In genomic region chr5:138103321-138103637, GRCh38 we compare ENCODE assay signal across 21 cellular contexts. TPM values are rescaled to one million over a fixed set of nuclear protein-coding genes. Genes with fewer than 3 reads are reported as not detected.
"Had no signal": no experiment of that assay in that cellular context is flagged by ENCODE, and none has a peak within 500 bp of the region (broad histone marks: within the 10 kb centered on the region; RNA-seq: fewer than 3 reads in every experiment).

No MANE protein-coding gene starts in this region.

- DNase-seq: activated CD4-positive, alpha-beta memory T cell treated with anti-CD3 and anti-CD28 coated beads for 36 hours; activated CD8-positive, alpha-beta memory T cell treated with anti-CD3 and anti-CD28 coated beads, Interleukin-2, amount 10 ng/mL, durations not matched to agents 7 days and 5 days; activated naive CD4-positive, alpha-beta T cell treated with anti-CD3 and anti-CD28 coated beads for 36 hours; activated naive CD8-positive, alpha-beta T cell treated with anti-CD3 and anti-CD28 coated beads, Interleukin-2, amount 50 U/mL, for 24 hours; activated T-cell treated with anti-CD3 and anti-CD28 coated beads, Interleukin-2, amount 50 U/mL, for 1 hour; aorta; cerebellar nuclear complex; effector memory CD4-positive, alpha-beta T cell; head of caudate nucleus; islet precursor cell; ovary; sigmoid colon; spleen had no signal

- H3K36me3 ChIP-seq: ovary, sigmoid colon, spleen, thoracic aorta had no signal

- ATAC-seq: activated naive CD8-positive, alpha-beta T cell treated with anti-CD3 and anti-CD28 coated beads, Interleukin-2, amount 50 U/mL, for 24 hours; left lobe of liver had no signal

- H3K4me1 ChIP-seq: sigmoid colon had no signal

- FAIRE-seq: frontal cortex had no signal

- H3K27me3 ChIP-seq: ovary, sigmoid colon had no signal

- H3K36me3 Mint-ChIP-seq: activated CD4-positive, alpha-beta memory T cell treated with anti-CD3 and anti-CD28 coated beads for 36 hours; activated CD8-positive, alpha-beta memory T cell treated with anti-CD3 and anti-CD28 coated beads, Interleukin-2, amount 10 ng/mL, durations not matched to agents 7 days and 5 days; naive B cell had no signal

- H3K4me3 Mint-ChIP-seq: activated CD4-positive, alpha-beta memory T cell treated with anti-CD3 and anti-CD28 coated beads for 36 hours; activated CD8-positive, alpha-beta memory T cell treated with anti-CD3 and anti-CD28 coated beads, Interleukin-2, amount 10 ng/mL, durations not matched to agents 7 days and 5 days; activated naive CD4-positive, alpha-beta T cell treated with anti-CD3 and anti-CD28 coated beads for 36 hours; activated naive CD8-positive, alpha-beta T cell treated with anti-CD3 and anti-CD28 coated beads, Interleukin-2, amount 50 U/mL, for 24 hours had no signal

- H3K9me3 ChIP-seq: ovary, sigmoid colon, spleen, thoracic aorta had no signal

- H3K9me3 Mint-ChIP-seq: activated CD4-positive, alpha-beta memory T cell treated with anti-CD3 and anti-CD28 coated beads for 36 hours; activated naive CD4-positive, alpha-beta T cell treated with anti-CD3 and anti-CD28 coated beads for 36 hours; activated naive CD8-positive, alpha-beta T cell treated with anti-CD3 and anti-CD28 coated beads, Interleukin-2, amount 50 U/mL, for 24 hours; activated T-helper 2 cell treated with anti-CD3 and anti-CD28 coated beads, Interferon-gamma antibody, Interleukin-2, Interleukin-4, amounts not matched to agents 10 μg/mL and 5 μg/mL and 100 μg/mL, durations not matched to agents 14 hours and 24 hours and 36 hours had no signal

- H3K27ac ChIP-seq: ovary, sigmoid colon, thoracic aorta had no signal

- H3K27ac Mint-ChIP-seq: activated CD4-positive, alpha-beta memory T cell treated with anti-CD3 and anti-CD28 coated beads for 36 hours; activated CD8-positive, alpha-beta memory T cell treated with anti-CD3 and anti-CD28 coated beads, Interleukin-2, amount 10 ng/mL, durations not matched to agents 7 days and 5 days; activated naive CD4-positive, alpha-beta T cell treated with anti-CD3 and anti-CD28 coated beads for 36 hours; activated naive CD8-positive, alpha-beta T cell treated with anti-CD3 and anti-CD28 coated beads, Interleukin-2, amount 50 U/mL, for 24 hours; activated T-helper 2 cell treated with anti-CD3 and anti-CD28 coated beads, Interferon-gamma antibody, Interleukin-2, Interleukin-4, amounts not matched to agents 10 μg/mL and 5 μg/mL and 100 μg/mL, durations not matched to agents 14 hours and 24 hours and 36 hours had no signal

- H3K4me3 ChIP-seq: ovary, sigmoid colon, spleen, thoracic aorta had no signal

RNA-seq across cellular contexts. Expression of gene WNT8A, which starts 19.4 kb away (rescaled TPM):
- total RNA-seq: activated CD4-positive, alpha-beta memory T cell treated with anti-CD3 and anti-CD28 coated beads for 36 hours; activated CD8-positive, alpha-beta memory T cell treated with anti-CD3 and anti-CD28 coated beads, Interleukin-2, amount 10 ng/mL, durations not matched to agents 7 days and 5 days; activated naive CD4-positive, alpha-beta T cell treated with anti-CD3 and anti-CD28 coated beads for 36 hours; activated T-helper 2 cell treated with anti-CD3 and anti-CD28 coated beads, Interferon-gamma antibody, Interleukin-2, Interleukin-4, amounts not matched to agents 10 μg/mL and 5 μg/mL and 100 μg/mL, durations not matched to agents 14 hours and 24 hours and 36 hours; aorta; left lobe of liver; lung microvascular endothelial cell; mononuclear cell; ovary; sigmoid colon; thoracic aorta; ureter had no signal
- polyA plus RNA-seq: aorta, ovary, sigmoid colon had no signal

RNA-seq across cellular contexts. Expression of gene NME5, which starts 35.9 kb away (rescaled TPM):
- total RNA-seq: activated CD4-positive, alpha-beta memory T cell treated with anti-CD3 and anti-CD28 coated beads for 36 hours; activated CD8-positive, alpha-beta memory T cell treated with anti-CD3 and anti-CD28 coated beads, Interleukin-2, amount 10 ng/mL, durations not matched to agents 7 days and 5 days; activated naive CD4-positive, alpha-beta T cell treated with anti-CD3 and anti-CD28 coated beads for 36 hours; activated T-helper 2 cell treated with anti-CD3 and anti-CD28 coated beads, Interferon-gamma antibody, Interleukin-2, Interleukin-4, amounts not matched to agents 10 μg/mL and 5 μg/mL and 100 μg/mL, durations not matched to agents 14 hours and 24 hours and 36 hours; mononuclear cell had no signal
